16 cellular contexts compared by ENCODE assay signal in the genomic region with DNA sequence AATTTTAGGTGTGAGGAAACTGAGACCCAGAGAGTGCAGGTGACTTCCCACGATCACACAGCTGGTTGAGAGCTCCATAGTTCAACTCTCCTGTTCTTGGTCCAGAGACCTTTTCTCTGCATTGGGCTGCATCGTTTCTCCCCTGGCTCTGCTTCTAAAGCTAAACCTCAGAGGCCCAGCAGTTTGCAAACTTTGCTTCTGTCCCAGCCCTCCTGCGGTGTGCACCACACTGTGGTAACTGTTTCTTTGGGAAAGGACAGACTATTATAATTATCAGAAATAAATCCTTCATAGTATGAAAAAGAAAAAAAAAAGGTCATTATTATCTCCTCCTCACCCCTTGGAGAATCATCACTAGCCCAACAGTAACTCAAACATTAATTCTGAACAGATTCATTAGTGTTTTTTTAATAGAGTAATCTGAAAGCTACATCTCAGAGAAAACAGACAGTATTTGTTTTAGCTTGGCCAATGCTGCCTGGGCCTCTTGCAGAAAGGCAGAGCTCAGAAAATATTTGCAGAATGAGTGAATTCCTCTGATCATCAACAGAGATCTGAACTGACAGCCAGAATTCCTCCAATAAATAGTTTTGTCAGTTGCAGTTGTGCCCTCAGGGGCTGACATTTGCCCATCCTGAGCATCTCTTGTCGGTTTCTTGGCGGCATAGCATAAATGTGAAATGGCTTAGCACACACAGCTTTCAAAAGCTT. TPM values are rescaled to one million over a fixed set of nuclear protein-coding genes. Genes with fewer than 3 reads are reported as not detected.
DNase-seq lines count a peak whose midpoint lies in the region; ATAC-seq and TF ChIP-seq lines count a peak whose summit lies in the region.
"Had no signal": no experiment of that assay in that cellular context is flagged by ENCODE, and none has a peak within 500 bp of the region (broad histone marks: within the 10 kb centered on the region; RNA-seq: fewer than 3 reads in every experiment).

No MANE protein-coding gene starts in this region.

- H3K79me2 ChIP-seq in parathyroid adenoma: no peaks in the 10 kb centered on the region

- no peak overlapping the region for H3K4me2 ChIP-seq in parathyroid adenoma (ENCODE audit: low read length)

- TF ChIP-seq POLR2A in body of pancreas (IDR thresholded peaks at IDR 0.05): no peak

- DNase-seq in Caki2 (ENCODE audit: low read depth): peak; percentile 13
- peak; percentile 62 for DNase-seq in NCI-H146 (lab: John Stamatoyannopoulos, UW)
- no peak for DNase-seq in chondrocyte (ENCODE audit: low spot score)
- DNase-seq in body of pancreas: no peak
- DNase-seq in left ventricle myocardium superior: no peak
- no peak for DNase-seq in NCI-H2081 treated with DMSO at 0.1 percent for 48 hours (lab: John Stamatoyannopoulos, UW)
- DNase-seq: activated effector memory CD4-positive, alpha-beta T cell treated with Interleukin-2 at 50 U/mL for 16 hours; adrenal gland; NCI-H2227 treated with DMSO at 0.1 percent for 48 hours; stimulated activated CD4-positive, alpha-beta T cell treated with anti-CD3 and anti-CD28 coated beads, Interleukin-2, amount 100 ng/mL, for 24 hours; substantia nigra had no signal

- H3K9me3 ChIP-seq in parathyroid adenoma (ENCODE audit: control insufficient read depth, low read length) (no peaks in the 10 kb centered on the region), body of pancreas (no peaks in the 10 kb centered on the region)
- H3K9me3 ChIP-seq: adrenal gland had no signal

- H3K9ac ChIP-seq in parathyroid adenoma: no peak overlapping the region

- H3K36me3 Mint-ChIP-seq in chondrocyte (ENCODE audit: low read depth): no peaks in the 10 kb centered on the region

- peaks cover 31% of the 10 kb centered on the region for H3K4me1 Mint-ChIP-seq in chondrocyte (ENCODE audit: low read depth)

- ATAC-seq in body of pancreas (no peak), left ventricle myocardium superior (no peak), HG02970 (IDR thresholded peaks at IDR 0.05; ENCODE audit: low FRiP score, unreplicated experiment) (no peak)
- ATAC-seq: activated CD4-positive, CD25-positive, alpha-beta regulatory T cell treated with anti-CD3 and anti-CD28 coated beads, Interleukin-2, amount 50 U/mL, for 24 hours had no signal

- peak overlapping the region; percentile 59 for H2AFZ ChIP-seq in parathyroid adenoma

- no peaks in the 10 kb centered on the region for H3K27me3 Mint-ChIP-seq in chondrocyte (ENCODE audit: low read depth)
- H3K27me3 Mint-ChIP-seq: central memory CD8-positive, alpha-beta T cell had no signal

- in situ Hi-C loops in Caki2 (cut with HindIII; ENCODE audit: low pct_unique_long_range_greater_than_20kb, low sequenced_read_pairs): no loop called here

- TF ChIP-seq CTCF in chondrocyte (IDR thresholded peaks at IDR 0.05) (peak; percentile 20), parathyroid adenoma (IDR thresholded peaks at IDR 0.05) (no peak), body of pancreas (IDR thresholded peaks at IDR 0.05) (no peak)

- peak overlapping the region; percentile 37 for H3K27ac Mint-ChIP-seq in chondrocyte (ENCODE audit: unreplicated experiment)

- no peak overlapping the region for H3K4me3 ChIP-seq in parathyroid adenoma (ENCODE audit: low read depth, low read length)
- H3K4me3 ChIP-seq in body of pancreas: no peak overlapping the region
- H3K4me3 ChIP-seq: adrenal gland had no signal

- intact Hi-C loops in body of pancreas (cut with DNase I): no loop called here
- intact Hi-C loops in left ventricle myocardium superior (cut with micrococcal nuclease): no loop called here

- peaks cover 23% of the 10 kb centered on the region for H3K4me1 ChIP-seq in parathyroid adenoma
- peaks cover 13% of the 10 kb centered on the region for H3K4me1 ChIP-seq in body of pancreas

- H3K9me3 Mint-ChIP-seq in chondrocyte (ENCODE audit: low read depth): no peaks in the 10 kb centered on the region
- H3K9me3 Mint-ChIP-seq: central memory CD8-positive, alpha-beta T cell had no signal

- 74 to 76% methylated on average over 5 of the region's 5 CpGs for WGBS in body of pancreas, 2 donors

- H3K27me3 ChIP-seq in parathyroid adenoma (ENCODE audit: control insufficient read depth, insufficient read depth, low read length) (no peaks in the 10 kb centered on the region), body of pancreas (no peaks in the 10 kb centered on the region)
- H3K27me3 ChIP-seq: adrenal gland had no signal

- H3K36me3 ChIP-seq in parathyroid adenoma (ENCODE audit: control insufficient read depth, insufficient read depth, low read length) (no peaks in the 10 kb centered on the region), body of pancreas (replicated peaks in 1 of 2; ENCODE audit: insufficient read depth in 1 of 2, low read depth in 2 of 2) (no peaks in the 10 kb centered on the region)
- H3K36me3 ChIP-seq: adrenal gland had no signal

- no peak overlapping the region for H3K4me3 Mint-ChIP-seq in chondrocyte (ENCODE audit: unreplicated experiment)
- H3K4me3 Mint-ChIP-seq: central memory CD8-positive, alpha-beta T cell had no signal

- H3K27ac ChIP-seq in parathyroid adenoma (peak overlapping the region; percentile 57), body of pancreas (no peak overlapping the region)
- H3K27ac ChIP-seq: adrenal gland had no signal

RNA-seq across cellular contexts. Expression of gene BFSP2, which starts 52.9 kb away (rescaled TPM):
- total RNA-seq in Caki2 (2014; rRNA removed; shearing (Covaris generic); ENCODE audit: low replicate concordance): not detected in 2 replicates
- not detected in 3 replicates for total RNA-seq in chondrocyte
- total RNA-seq in body of pancreas: not detected
- not detected for total RNA-seq in left ventricle myocardium superior
- total RNA-seq: adrenal gland, omental fat pad had no signal

Comparison
In these comparisons a context has a peak if more than half of its experiments do, and no peak if none do; other contexts are left out.
1. DNase-seq: peak in Caki2 (single experiment) and NCI-H146 (single experiment); none in chondrocyte (single experiment), body of pancreas (0 of 4), left ventricle myocardium superior (single experiment) and NCI-H2081 treated with DMSO at 0.1 percent for 48 hours (single experiment).